ENCODE assay signal across 29 cellular contexts in genomic region chr10:113240736-113241135, GRCh38.
"Had no signal": no experiment of that assay in that cellular context is flagged by ENCODE, and none has a peak within 500 bp of the region (broad histone marks: within the 10 kb centered on the region; RNA-seq: fewer than 3 reads in every experiment).

No MANE protein-coding gene starts in this region.

- H3K4me1 ChIP-seq: adrenal gland, body of pancreas, esophagus squamous epithelium, gastroesophageal sphincter had no signal

- H3K27me3 ChIP-seq: adrenal gland, body of pancreas, gastroesophageal sphincter had no signal

- H3K36me3 ChIP-seq: adrenal gland, esophagus squamous epithelium, gastroesophageal sphincter had no signal

- H3K27ac ChIP-seq: adrenal gland, body of pancreas, epithelial cell of prostate, esophagus squamous epithelium, gastroesophageal sphincter had no signal

- H3K9me3 ChIP-seq: adrenal gland, body of pancreas, esophagus squamous epithelium, gastroesophageal sphincter had no signal

- H3K4me3 ChIP-seq: adrenal gland, body of pancreas, esophagus squamous epithelium, gastroesophageal sphincter had no signal

- DNase-seq: activated CD4-positive, alpha-beta memory T cell treated with anti-CD3 and anti-CD28 coated beads for 36 hours; activated CD4-positive, alpha-beta T cell treated with anti-CD3 and anti-CD28 coated beads for 36 hours; activated CD4-positive, alpha-beta T cell treated with anti-CD3 and anti-CD28 coated beads, Interleukin-2, amount 10 ng/mL, durations not matched to agents 24 days and 14 days; activated CD4-positive, CD25-positive, alpha-beta regulatory T cell; activated CD4-positive, CD25-positive, alpha-beta regulatory T cell treated with anti-CD3 and anti-CD28 coated beads, Interleukin-2, amount 50 U/mL, for 72 hours; activated CD8-positive, alpha-beta memory T cell treated with anti-CD3 and anti-CD28 coated beads, Interleukin-2, amount 10 ng/mL, durations not matched to agents 7 days and 5 days; activated CD8-positive, alpha-beta memory T cell treated with anti-CD3 and anti-CD28 coated beads, Interleukin-2, amount 50 U/mL, for 4 hours; activated CD8-positive, alpha-beta T cell treated with anti-CD3 and anti-CD28 coated beads, Interleukin-2, amount 10 ng/mL, durations not matched to agents 7 days and 5 days; activated effector memory CD4-positive, alpha-beta T cell treated with anti-CD3 and anti-CD28 coated beads, Interleukin-2, amount 50 U/mL, for 16 hours; activated naive CD4-positive, alpha-beta T cell treated with anti-CD3 and anti-CD28 coated beads for 36 hours; activated naive CD8-positive, alpha-beta T cell treated with anti-CD3 and anti-CD28 coated beads for 36 hours; activated naive CD8-positive, alpha-beta T cell treated with anti-CD3 and anti-CD28 coated beads, Interleukin-2, amount 50 U/mL, for 24 hours; activated T-cell treated with anti-CD3 and anti-CD28 coated beads, Interleukin-2, amount 50 U/mL, for 1 hour; activated T-cell treated with anti-CD3 and anti-CD28 coated beads, Interleukin-2, amount 50 U/mL, for 48 hours; amygdala; aorta; body of pancreas; caudate nucleus; cortex of kidney; dermis blood vessel endothelial cell; effector CD4-positive, alpha-beta T cell; esophagus squamous epithelium; foreskin melanocyte; T-helper 1 cell; T-helper 17 cell; T1000 had no signal
